ENCODE assay signal across 23 cellular contexts in the genomic region with DNA sequence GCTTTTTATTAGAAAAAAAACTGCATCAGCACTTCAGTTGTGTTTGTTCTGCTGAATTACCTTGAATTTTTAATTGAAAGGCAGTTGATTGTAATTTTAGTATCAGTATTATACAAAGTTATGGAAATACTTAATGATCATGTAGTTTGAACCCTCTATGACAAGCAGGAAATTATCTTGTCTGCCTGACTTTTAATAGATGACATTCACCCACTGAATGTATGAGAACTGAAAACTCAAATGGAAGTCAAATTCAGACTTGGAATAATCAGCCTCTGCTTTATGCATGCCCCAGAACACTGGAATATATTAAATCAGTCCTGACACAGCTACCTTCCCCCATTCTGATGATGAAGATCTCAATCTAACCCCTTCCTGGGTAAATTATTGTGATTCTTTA.
A peak's percentile ranks its signal among the peaks of the same experiment; 100 is the strongest.
DNase-seq lines count a peak whose midpoint lies in the region.
"Had no signal": no experiment of that assay in that cellular context is flagged by ENCODE, and none has a peak within 500 bp of the region (broad histone marks: within the 10 kb centered on the region; RNA-seq: fewer than 3 reads in every experiment).

No MANE protein-coding gene starts in this region.

- no peaks in the 10 kb centered on the region for H3K9me3 ChIP-seq in SK-N-MC (ENCODE audit: low read depth, low read length)
- H3K9me3 ChIP-seq: A549; BLaER1 treated with 17β-estradiol and CSF1 and Interleukin-3, amounts not matched to agents 10 nM and 100 nM; Caco-2 had no signal

- intact Hi-C loops in activated CD4-positive, alpha-beta T cell treated with anti-CD3 and anti-CD28 coated beads, Interleukin-2, amount 10 ng/mL, durations not matched to agents 24 days and 14 days (cut with micrococcal nuclease): no loop called here

- peaks cover 16% of the 10 kb centered on the region for H3K36me3 ChIP-seq in SK-N-MC (ENCODE audit: insufficient read depth, low read length)

- no peaks in the 10 kb centered on the region for H3K4me1 Mint-ChIP-seq in activated CD4-positive, alpha-beta T cell treated with anti-CD3 and anti-CD28 coated beads, Interleukin-2, amount 10 ng/mL, durations not matched to agents 24 days and 14 days
- H3K4me1 Mint-ChIP-seq: B cell had no signal

- peak overlapping the region; percentile 69 for H3K27ac ChIP-seq in SK-N-MC
- H3K27ac ChIP-seq: 22Rv1; A549; BLaER1 treated with 17β-estradiol and CSF1 and Interleukin-3, amounts not matched to agents 10 nM and 100 nM; C4-2B had no signal

- peak; percentile 7 for DNase-seq in activated CD4-positive, alpha-beta T cell treated with anti-CD3 and anti-CD28 coated beads, Interleukin-2, amount 10 ng/mL, durations not matched to agents 24 days and 14 days
- DNase-seq in activated CD4-positive, alpha-beta T cell treated with anti-CD3 and anti-CD28 coated beads, Interleukin-2, amount 50 U/mL, for 1 hour: no peak
- DNase-seq in SK-N-MC (ENCODE audit: low read depth, low spot score): no peak
- DNase-seq in putamen (ENCODE audit: low spot score): peak; percentile 52
- no peak for DNase-seq in OCI-M2 (lab: John Stamatoyannopoulos, UW; ENCODE audit: unreplicated experiment)
- no peak for DNase-seq in NCI-H2081 (lab: John Stamatoyannopoulos, UW)
- DNase-seq: AML-193; Caco-2; Calu3; CD4-positive, alpha-beta T cell; CD8-positive, alpha-beta T cell; DMS153; DMS53; DMS79; DND-41; EL; GDM1 had no signal

- no peak overlapping the region for H3K27ac Mint-ChIP-seq in activated CD4-positive, alpha-beta T cell treated with anti-CD3 and anti-CD28 coated beads, Interleukin-2, amount 10 ng/mL, durations not matched to agents 24 days and 14 days
- H3K27ac Mint-ChIP-seq: B cell; CD4-positive, alpha-beta T cell; CD8-positive, alpha-beta T cell had no signal

- no peaks in the 10 kb centered on the region for H3K9me3 Mint-ChIP-seq in activated CD4-positive, alpha-beta T cell treated with anti-CD3 and anti-CD28 coated beads, Interleukin-2, amount 10 ng/mL, durations not matched to agents 24 days and 14 days
- H3K9me3 Mint-ChIP-seq: CD4-positive, alpha-beta T cell; CD8-positive, alpha-beta T cell had no signal

- no peak overlapping the region for H3K9ac ChIP-seq in SK-N-MC (ENCODE audit: insufficient read length)
- H3K9ac ChIP-seq: BLaER1 treated with 17β-estradiol and CSF1 and Interleukin-3, amounts not matched to agents 10 nM and 100 nM had no signal

- no peaks in the 10 kb centered on the region for H3K27me3 Mint-ChIP-seq in activated CD4-positive, alpha-beta T cell treated with anti-CD3 and anti-CD28 coated beads, Interleukin-2, amount 10 ng/mL, durations not matched to agents 24 days and 14 days
- H3K27me3 Mint-ChIP-seq: B cell; CD4-positive, alpha-beta T cell had no signal

- H3K36me3 Mint-ChIP-seq in activated CD4-positive, alpha-beta T cell treated with anti-CD3 and anti-CD28 coated beads, Interleukin-2, amount 10 ng/mL, durations not matched to agents 24 days and 14 days (ENCODE audit: low read depth): no peaks in the 10 kb centered on the region

- H3K4me3 ChIP-seq in SK-N-MC: no peak overlapping the region
- H3K4me3 ChIP-seq: A549; BLaER1 treated with 17β-estradiol and CSF1 and Interleukin-3, amounts not matched to agents 10 nM and 100 nM; GM12878 had no signal

- H3K4me3 Mint-ChIP-seq in activated CD4-positive, alpha-beta T cell treated with anti-CD3 and anti-CD28 coated beads, Interleukin-2, amount 10 ng/mL, durations not matched to agents 24 days and 14 days: no peak overlapping the region
- H3K4me3 Mint-ChIP-seq: B cell; CD4-positive, alpha-beta T cell; CD8-positive, alpha-beta T cell had no signal

Comparison
In these comparisons a context has a peak if more than half of its experiments do, and no peak if none do; other contexts are left out.
1. DNase-seq: peak in activated CD4-positive, alpha-beta T cell treated with anti-CD3 and anti-CD28 coated beads, Interleukin-2, amount 10 ng/mL, durations not matched to agents 24 days and 14 days (single experiment) and putamen (single experiment); none in activated CD4-positive, alpha-beta T cell treated with anti-CD3 and anti-CD28 coated beads, Interleukin-2, amount 50 U/mL, for 1 hour (single experiment), SK-N-MC (single experiment), OCI-M2 (single experiment) and NCI-H2081 (0 of 2).